Comparison of ENCODE assay signal across 31 cellular contexts in the genomic region with DNA sequence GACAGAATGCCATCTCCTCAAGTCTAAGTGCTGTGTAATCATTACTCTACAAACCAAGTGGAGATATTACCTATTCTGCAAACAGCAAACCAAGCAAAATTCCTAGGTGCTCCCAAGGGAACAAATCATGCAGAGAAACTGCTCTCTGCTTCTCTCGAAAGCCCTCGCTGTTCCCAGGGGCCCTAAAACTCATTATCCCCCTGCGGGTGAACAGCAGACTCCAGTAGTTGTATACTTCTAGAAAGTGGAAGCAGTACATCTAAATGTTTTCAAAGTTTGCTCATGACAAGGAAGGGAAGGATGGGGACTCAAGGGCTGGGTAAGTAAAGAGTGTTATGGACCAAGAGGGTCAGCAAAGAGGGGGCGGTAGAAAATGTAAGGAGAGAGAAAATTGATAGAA. TPM values are rescaled to one million over a fixed set of nuclear protein-coding genes. Genes with fewer than 3 reads are reported as not detected.
"Had no signal": no experiment of that assay in that cellular context is flagged by ENCODE, and none has a peak within 500 bp of the region (broad histone marks: within the 10 kb centered on the region; RNA-seq: fewer than 3 reads in every experiment).

No MANE protein-coding gene starts in this region.

- H3K27me3 ChIP-seq: right atrium auricular region, tibial nerve, uterus had no signal

- H3K4me3 ChIP-seq: coronary artery, esophagus squamous epithelium, left lung, mucosa of descending colon, prostate gland, right atrium auricular region, smooth muscle cell, thoracic aorta, tibial nerve, upper lobe of right lung, uterus had no signal

- H3K36me3 Mint-ChIP-seq: immature natural killer cell; mesothelial cell of epicardium; naive B cell; natural killer cell treated with Interleukin-12 subunit alpha and Interleukin-12 subunit beta and Interleukin-15 and Interleukin-18, amount 100 ng/mL, for 72 hours had no signal

- DNase-seq: dermis blood vessel endothelial cell; effector memory CD8-positive, alpha-beta T cell; erythroblast; esophagus squamous epithelium; foreskin melanocyte; hypothalamus; immature natural killer cell; islet precursor cell; left lung; mesenchymal stem cell; mucosa of descending colon; naive B cell; nucleus accumbens; stimulated activated CD4-positive, alpha-beta T cell treated with anti-CD3 and anti-CD28 coated beads, Interleukin-12 subunit alpha, Interleukin-12 subunit beta, amount 100 ng/mL, for 4 hours; stimulated activated CD4-positive, alpha-beta T cell treated with anti-CD3 and anti-CD28 coated beads, Interleukin-1b, Interleukin-23, amount 100 ng/mL, for 48 hours; stimulated activated CD4-positive, alpha-beta T cell treated with anti-CD3 and anti-CD28 coated beads, Interleukin-4, amount 100 ng/mL, for 1 hour; stimulated activated CD8-positive, alpha-beta memory T cell treated with anti-CD3 and anti-CD28 coated beads, Interleukin-4, amount 100 ng/mL, for 48 hours; stimulated activated naive CD8-positive, alpha-beta T cell treated with anti-CD3 and anti-CD28 coated beads, Interleukin-15, Interleukin-2, amounts not matched to agents 100 U/mL and 50 U/mL, for 24 hours; upper lobe of right lung; uterus had no signal

- H3K27ac Mint-ChIP-seq: effector memory CD8-positive, alpha-beta T cell; immature natural killer cell; mesothelial cell of epicardium; natural killer cell treated with Interleukin-12 subunit alpha and Interleukin-12 subunit beta and Interleukin-15 and Interleukin-18, amount 100 ng/mL, for 72 hours had no signal

- H3K9me3 ChIP-seq: esophagus squamous epithelium, left lung, mucosa of descending colon, prostate gland, right atrium auricular region, thoracic aorta, tibial nerve, upper lobe of right lung, uterus had no signal

- H3K36me3 ChIP-seq: esophagus squamous epithelium, left lung, prostate gland, right atrium auricular region, thoracic aorta, upper lobe of right lung, uterus had no signal

- FAIRE-seq: endometrium had no signal

- H3K9me3 Mint-ChIP-seq: effector memory CD8-positive, alpha-beta T cell; immature natural killer cell; mesothelial cell of epicardium; natural killer cell treated with Interleukin-12 subunit alpha and Interleukin-12 subunit beta and Interleukin-15 and Interleukin-18, amount 100 ng/mL, for 72 hours had no signal

- ATAC-seq: effector memory CD8-positive, alpha-beta T cell; left lung; mucosa of descending colon; natural killer cell treated with Interleukin-12 subunit alpha and Interleukin-12 subunit beta and Interleukin-15 and Interleukin-18, amount 100 ng/mL, for 72 hours; sciatic nerve; stimulated activated naive CD8-positive, alpha-beta T cell treated with anti-CD3 and anti-CD28 coated beads, Interleukin-15, Interleukin-2, amounts not matched to agents 100 U/mL and 50 U/mL, for 24 hours; upper lobe of right lung had no signal

- H3K4me3 Mint-ChIP-seq: effector memory CD8-positive, alpha-beta T cell; immature natural killer cell; mesothelial cell of epicardium; natural killer cell treated with Interleukin-12 subunit alpha and Interleukin-12 subunit beta and Interleukin-15 and Interleukin-18, amount 100 ng/mL, for 72 hours had no signal

- H3K4me1 ChIP-seq: prostate gland, uterus had no signal

- H3K4me2 ChIP-seq: smooth muscle cell had no signal

- H3K27ac ChIP-seq: coronary artery, esophagus squamous epithelium, left lung, prostate gland, right atrium auricular region, thoracic aorta, tibial nerve, upper lobe of right lung, uterus had no signal

RNA-seq across cellular contexts. Expression of gene DLEU7, which starts 3.2 kb away (rescaled TPM):
- total RNA-seq: dermis blood vessel endothelial cell; esophagus squamous epithelium; lung microvascular endothelial cell; natural killer cell treated with Interleukin-12 subunit alpha and Interleukin-12 subunit beta and Interleukin-15 and Interleukin-18, amount 100 ng/mL, for 72 hours; uterus had no signal
- polyA plus RNA-seq: immature natural killer cell, smooth muscle cell had no signal
